12 cellular contexts compared by ENCODE assay signal in the genomic region with DNA sequence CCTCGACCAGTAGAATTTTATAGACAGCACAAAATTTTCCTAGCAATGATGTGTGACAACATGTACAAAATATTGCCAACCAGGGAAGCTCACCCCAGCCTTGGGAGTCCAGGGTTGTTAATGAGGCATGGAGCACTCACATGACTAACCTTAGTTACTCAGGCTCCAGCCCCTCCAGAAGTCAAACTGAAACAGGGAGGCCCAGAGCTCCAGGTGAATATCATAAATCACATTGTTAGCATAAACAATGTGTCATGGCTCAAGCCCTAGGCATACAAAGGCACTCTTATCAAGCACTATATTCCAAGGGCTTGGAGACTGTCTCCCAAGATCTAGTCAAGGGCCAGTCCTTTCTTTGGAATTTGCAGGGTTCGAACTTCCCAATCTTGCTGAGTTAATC. TPM values are rescaled to one million over a fixed set of nuclear protein-coding genes. Genes with fewer than 3 reads are reported as not detected.
DNase-seq lines count a peak whose midpoint lies in the region; ATAC-seq and TF ChIP-seq lines count a peak whose summit lies in the region.
"Had no signal": no experiment of that assay in that cellular context is flagged by ENCODE, and none has a peak within 500 bp of the region (broad histone marks: within the 10 kb centered on the region; RNA-seq: fewer than 3 reads in every experiment).

No MANE protein-coding gene starts in this region.

- CTCF ChIA-PET in activated B cell treated with CpG ODN at 0.5 μM for 24 hours (lab: Charles Lee) = interaction anchor here (7.0 kb wide), 1 partner anchor 11 kb away, joined by 37 read pairs; no protein-coding TSS in a partner anchor

- TF ChIP-seq CTCF in activated B cell treated with CpG ODN at 0.5 μM for 24 hours (IDR thresholded peaks at IDR 0.05) (no peak), esophagus squamous epithelium (IDR thresholded peaks at IDR 0.05) (no peak)

- no peaks in the 10 kb centered on the region for H3K9me3 ChIP-seq in GM23248 (ENCODE audit: low read depth)
- H3K9me3 ChIP-seq in esophagus squamous epithelium = no peaks in the 10 kb centered on the region

- H3K9me3 Mint-ChIP-seq in activated B cell treated with CpG ODN at 0.5 μM for 24 hours = no peaks in the 10 kb centered on the region
- H3K9me3 Mint-ChIP-seq: endodermal cell had no signal

- no peak overlapping the region for H3K27ac ChIP-seq in GM23248
- H3K27ac ChIP-seq in esophagus squamous epithelium = peak overlapping the region in 1 of 4 donors; percentile 38

- H3K4me1 Mint-ChIP-seq in activated B cell treated with CpG ODN at 0.5 μM for 24 hours = peaks cover 86% of the 10 kb centered on the region

- H3K4me2 ChIP-seq in GM23248 (ENCODE audit: unreplicated experiment) = no peak overlapping the region

- no peaks in the 10 kb centered on the region for H4K20me1 ChIP-seq in GM23248 (ENCODE audit: insufficient read depth)

- H3K36me3 ChIP-seq in GM23248 (ENCODE audit: low read depth) (no peaks in the 10 kb centered on the region), esophagus squamous epithelium (peaks cover 0 to 4% (median 0%) of the 10 kb centered on the region in 3 donors)

- H3K9ac ChIP-seq in GM23248 = no peak overlapping the region

- no peaks in the 10 kb centered on the region for H3K9me2 ChIP-seq in GM23248 (ENCODE audit: insufficient read depth)

- no peak for ATAC-seq in activated B cell treated with CpG ODN at 0.5 μM for 24 hours (ENCODE audit: low read depth)
- peak; percentile 78 for ATAC-seq in left colon
- no peak for ATAC-seq in HG03442 (IDR thresholded peaks at IDR 0.05; ENCODE audit: unreplicated experiment)
- no peak for ATAC-seq in GM18870 (IDR thresholded peaks at IDR 0.05; ENCODE audit: unreplicated experiment)

- no peak overlapping the region for H3K4me3 Mint-ChIP-seq in activated B cell treated with CpG ODN at 0.5 μM for 24 hours
- H3K4me3 Mint-ChIP-seq: endodermal cell had no signal

- H3K27me3 Mint-ChIP-seq in activated B cell treated with CpG ODN at 0.5 μM for 24 hours = no peaks in the 10 kb centered on the region

- in situ Hi-C loops in Caki2 (cut with HindIII; ENCODE audit: low pct_unique_long_range_greater_than_20kb, low sequenced_read_pairs) (no loop called here), GM23248 (cut with MboI) (no loop called here)

- H3K79me2 ChIP-seq in GM23248 (ENCODE audit: insufficient read depth) = no peaks in the 10 kb centered on the region

- H3K27me3 ChIP-seq in GM23248 (replicated peaks; ENCODE audit: insufficient read depth) (no peaks in the 10 kb centered on the region), esophagus squamous epithelium (no peaks in the 10 kb centered on the region)

- peaks cover 31% of the 10 kb centered on the region for H3K4me1 ChIP-seq in GM23248 (ENCODE audit: insufficient read depth)
- peaks cover 3 to 53% (median 16%) of the 10 kb centered on the region in 3 donors for H3K4me1 ChIP-seq in esophagus squamous epithelium

- H3F3A ChIP-seq in GM23248 (ENCODE audit: insufficient read depth) = peaks cover 27% of the 10 kb centered on the region

- POLR2A ChIA-PET in activated B cell treated with CpG ODN at 0.5 μM for 24 hours (lab: Charles Lee) = interaction anchor here (1.1 kb wide), 1 partner anchor 10 kb away, joined by 4 read pairs; no protein-coding TSS in a partner anchor

- peaks cover 13% of the 10 kb centered on the region for H3K36me3 Mint-ChIP-seq in activated B cell treated with CpG ODN at 0.5 μM for 24 hours (ENCODE audit: low read depth)

- no peak overlapping the region for H2AFZ ChIP-seq in GM23248

- H3K27ac Mint-ChIP-seq in activated B cell treated with CpG ODN at 0.5 μM for 24 hours = peak overlapping the region; percentile 67
- H3K27ac Mint-ChIP-seq: endodermal cell had no signal

- WGBS in GM23248 (ENCODE audit: low coverage in 1 of 2, low lambda C conversion rate in 2 of 2, missing lambda C conversion rate in 2 of 2), 2 experiments = 73 to 77% methylated on average over 2 of the region's 2 CpGs
- WGBS in esophagus squamous epithelium, 2 donors = 52 to 62% methylated on average over 2 of the region's 2 CpGs

- H3K4me3 ChIP-seq in GM23248 (no peak overlapping the region), esophagus squamous epithelium (no peak overlapping the region)

- peak; percentile 89 for DNase-seq in Caki2 (ENCODE audit: low read depth)
- peak; percentile 24 for DNase-seq in GM23248
- DNase-seq in activated B cell treated with CpG ODN at 0.5 μM for 24 hours = no peak
- DNase-seq in left colon = peak in 1 of 2 donors; percentile 38
- DNase-seq in putamen (ENCODE audit: low spot score) = no peak
- no peak for DNase-seq in esophagus squamous epithelium (lab: John Stamatoyannopoulos, UW)
- DNase-seq: DMS 273 treated with DMSO at 0.1 percent for 48 hours, endodermal cell, NCI-H1048, occipital lobe had no signal

- TF ChIP-seq POLR2A in esophagus squamous epithelium (IDR thresholded peaks at IDR 0.05) = no peak

- intact Hi-C loops in activated B cell treated with CpG ODN at 0.5 μM for 24 hours (cut with micrococcal nuclease) (no loop called here), left colon (cut with DNase I, micrococcal nuclease) (no loop called here), esophagus squamous epithelium (cut with DNase I) (no loop called here)

RNA-seq across cellular contexts. Expression of gene TNFAIP8, which starts 44.4 kb away (rescaled TPM):
- total RNA-seq in Caki2 (2014; rRNA removed; shearing (Covaris generic); ENCODE audit: low replicate concordance) = 26.9 and 30.7 TPM in 2 replicates
- total RNA-seq in GM23248 (2014; rRNA removed; shearing (Covaris generic)) = 9.9 and 14.8 TPM in 2 replicates
- polyA plus RNA-seq in GM23248 (2016; fragmentation: Nextera tagmentation; extraction: Ambion mirVana) = 10.3 and 10.4 TPM in 2 replicates
- total RNA-seq in activated B cell treated with CpG ODN at 0.5 μM for 24 hours (135 and 149 TPM in 2 replicates), left colon (10 to 100 TPM in 1 of 2 donors, 1 to 10 TPM in 1; 7.0 to 11.8 TPM), esophagus squamous epithelium (10 to 100 TPM; 19.5 to 44.6 (median 34.9) TPM)

RNA-seq across cellular contexts. Expression of gene HSD17B4, which starts 52.0 kb away (rescaled TPM):
- 90.9 and 122 TPM in 2 replicates for total RNA-seq in Caki2 (2014; rRNA removed; shearing (Covaris generic); ENCODE audit: low replicate concordance)
- total RNA-seq in GM23248 (2014; rRNA removed; shearing (Covaris generic)) = 55.8 and 556 TPM in 2 replicates
- polyA plus RNA-seq in GM23248 (2016; fragmentation: Nextera tagmentation; extraction: Ambion mirVana) = 71.1 and 86.5 TPM in 2 replicates
- total RNA-seq in activated B cell treated with CpG ODN at 0.5 μM for 24 hours = 106 and 130 TPM in 2 replicates
- total RNA-seq in left colon = 100 to 1,000 TPM; 249 to 314 TPM
- 100 to 1,000 TPM; 108 to 216 (median 141) TPM for total RNA-seq in esophagus squamous epithelium

Comparison
In these comparisons a context has a peak if more than half of its experiments do, and no peak if none do; other contexts are left out.
1. DNase-seq: peak in Caki2 (single experiment) and GM23248 (single experiment); none in activated B cell treated with CpG ODN at 0.5 μM for 24 hours (single experiment), putamen (single experiment) and esophagus squamous epithelium (single experiment).